ENCODE assay signal across 9 cellular contexts in genomic region chr1:15410223-15410883, GRCh38. TPM values are rescaled to one million over a fixed set of nuclear protein-coding genes. Genes with fewer than 3 reads are reported as not detected.
DNase-seq lines count a peak whose midpoint lies in the region; FAIRE-seq and TF ChIP-seq lines count a peak whose summit lies in the region.
"Had no signal": no experiment of that assay in that cellular context is flagged by ENCODE, and none has a peak within 500 bp of the region (broad histone marks: within the 10 kb centered on the region; RNA-seq: fewer than 3 reads in every experiment).

No MANE protein-coding gene starts in this region.

- peak overlapping the region; percentile 60 for H2AFZ ChIP-seq in SU-DHL-6 (ENCODE audit: low read depth, low read length, severe bottlenecking)

- DNase-seq in NK-92 treated with Interleukin-12 subunit alpha and Interleukin-12 subunit beta, amount 100 ng/mL, for 24 hours (lab: John Stamatoyannopoulos, UW): peak; percentile 57
- DNase-seq in NK-92 (lab: John Stamatoyannopoulos, UW; ENCODE audit: unreplicated experiment): no peak
- no peak for DNase-seq in fibroblast of mammary gland (ENCODE audit: low read depth)
- no peak for DNase-seq in skeletal muscle cell (ENCODE audit: low read depth)
- DNase-seq in frontal cortex (ENCODE audit: low spot score in 2 of 2): no peak
- no peak for DNase-seq in iPS-NIHi11 (ENCODE audit: low spot score)
- DNase-seq in RPMI8226: no peak

- no peaks in the 10 kb centered on the region for H3K9me3 ChIP-seq in SU-DHL-6 (ENCODE audit: insufficient read depth, low read length)

- H3K9ac ChIP-seq in SU-DHL-6 (ENCODE audit: low read length): peak overlapping the region; percentile 87

- H3K4me2 ChIP-seq in SU-DHL-6 (ENCODE audit: low read depth, low read length, poor library complexity, severe bottlenecking): peak overlapping the region; percentile 73

- TF ChIP-seq CTCF in SU-DHL-6 (IDR thresholded peaks at IDR 0.05; ENCODE audit: insufficient read depth, low read length, poor library complexity, severe bottlenecking): no peak
- no peak for TF ChIP-seq CTCF in fibroblast of mammary gland (conservative IDR thresholded peaks at IDR 0.05; ENCODE audit: control insufficient read depth, insufficient read depth, low read depth, low read length)

- H3F3A ChIP-seq in SU-DHL-6 (ENCODE audit: insufficient read depth): no peaks in the 10 kb centered on the region

- H3K27ac ChIP-seq in SU-DHL-6 (ENCODE audit: low read depth, low read length): peak overlapping the region; percentile 36

- H4K20me1 ChIP-seq in SU-DHL-6 (ENCODE audit: low read depth, low read length): no peaks in the 10 kb centered on the region

- H3K4me3 ChIP-seq in SU-DHL-6 (ENCODE audit: insufficient read depth, low read length, poor library complexity, severe bottlenecking) (peak overlapping the region; percentile 91), fibroblast of mammary gland (ENCODE audit: control insufficient read depth, low read depth, low read length) (peak overlapping the region; percentile 76), skeletal muscle cell (ENCODE audit: low read depth, low read length) (peak overlapping the region; percentile 89)

- no peaks in the 10 kb centered on the region for H3K27me3 ChIP-seq in SU-DHL-6 (ENCODE audit: low read length)

- H3K9me2 ChIP-seq in SU-DHL-6 (replicated peaks; ENCODE audit: insufficient read depth, low read length): no peaks in the 10 kb centered on the region

- peaks cover 15% of the 10 kb centered on the region; the same call in 1 of the 2 replicates for H3K79me2 ChIP-seq in SU-DHL-6 (ENCODE audit: insufficient read depth, low read length)

- no peak for FAIRE-seq in frontal cortex (lab: Jason Lieb, UNC)
- FAIRE-seq: G401.6 had no signal

- no peaks in the 10 kb centered on the region for H3K36me3 ChIP-seq in SU-DHL-6 (ENCODE audit: low read length)

RNA-seq across cellular contexts. Expression of gene EFHD2, which starts 0.7 kb away (rescaled TPM):
- 5.3 TPM for total RNA-seq in frontal cortex

RNA-seq across cellular contexts. Expression of gene CTRC, which starts 27.9 kb away (rescaled TPM):
- not detected for total RNA-seq in frontal cortex

RNA-seq across cellular contexts. Expression of gene CELA2A, which starts 46.2 kb away (rescaled TPM):
- not detected for total RNA-seq in frontal cortex
